15 cellular contexts compared by ENCODE assay signal in genomic region chr14:71011479-71011878, GRCh38.
DNase-seq lines count a peak whose midpoint lies in the region; ATAC-seq, FAIRE-seq and TF ChIP-seq lines count a peak whose summit lies in the region.
"Had no signal": no experiment of that assay in that cellular context is flagged by ENCODE, and none has a peak within 500 bp of the region (broad histone marks: within the 10 kb centered on the region; RNA-seq: fewer than 3 reads in every experiment).

No MANE protein-coding gene starts in this region.

- DNase-seq in fibroblast of villous mesenchyme (ENCODE audit: low read depth) (no peak), amniotic stem cell (lab: John Stamatoyannopoulos, UW) (no peak), NCI-H2196 treated with DMSO at 0.1 percent for 48 hours (lab: John Stamatoyannopoulos, UW; ENCODE audit: unreplicated experiment) (no peak), hypothalamus (lab: John Stamatoyannopoulos, UW) (no peak)
- DNase-seq: activated CD8-positive, alpha-beta memory T cell treated with anti-CD3 and anti-CD28 coated beads, Interleukin-2, amount 50 U/mL, for 4 hours; GDM1; NCI-H446; occipital lobe; Right ventricle myocardium superior; stimulated activated naive B cell treated with anti-CD40 and anti-IgM and Interleukin-4, amounts not matched to agents 10 μg/mL and 1 μg/mL and 100 μg/mL, for 72 hours had no signal

- FAIRE-seq in A204.1 (lab: Jason Lieb, UNC) (peak; percentile 93), TTC549 (lab: Jason Lieb, UNC) (peak; percentile 22)

- TF ChIP-seq CTCF in GM12873 (IDR thresholded peaks at IDR 0.05; ENCODE audit: insufficient read depth, low read depth, low read length, missing control alignments) (peak; percentile 9), fibroblast of villous mesenchyme (IDR thresholded peaks at IDR 0.05; ENCODE audit: insufficient read depth, low read depth, low read length) (peak; percentile 32)

- ATAC-seq in GM18870 (IDR thresholded peaks at IDR 0.05; ENCODE audit: unreplicated experiment) = no peak
- ATAC-seq: stimulated activated naive B cell treated with anti-CD40 and anti-IgM and Interleukin-4, amounts not matched to agents 10 μg/mL and 1 μg/mL and 100 μg/mL, for 72 hours had no signal

- no peak overlapping the region for H3K4me3 ChIP-seq in fibroblast of villous mesenchyme (ENCODE audit: low read depth, low read length)
- H3K4me3 ChIP-seq: BLaER1 had no signal
